2 cellular contexts compared by ENCODE assay signal in genomic region chr16:1999866-2000514, GRCh38.
TF ChIP-seq lines count a peak whose summit lies in the region.

No MANE protein-coding gene starts in this region.

TF ChIP-seq in HEK293, 187 proteins besides CTCF, POLR2A, EP300 and RAD21:
- no peak for TF ChIP-seq TCF7L2 (IDR thresholded peaks at IDR 0.05; ENCODE audit: borderline replicate concordance, low read depth, low read length)
- no peak for TF ChIP-seq WT1 (tag by site-specific recombination; IDR thresholded peaks at IDR 0.05)
- TF ChIP-seq ZNF600 (tag by site-specific recombination; IDR thresholded peaks at IDR 0.05), result no peak
- no peak for TF ChIP-seq OSR2 (tag by site-specific recombination; IDR thresholded peaks at IDR 0.05)
- TF ChIP-seq ZNF202 (tag by site-specific recombination; IDR thresholded peaks at IDR 0.05; ENCODE audit: borderline replicate concordance), result no peak
- TF ChIP-seq SCRT2 (tag by site-specific recombination; IDR thresholded peaks at IDR 0.05), result peak; percentile 83
- TF ChIP-seq HIC1 (tag by site-specific recombination; IDR thresholded peaks at IDR 0.05), result peak; percentile 51; the same call in 1 of the 2 replicates
- TF ChIP-seq SCRT1 (tag by site-specific recombination; IDR thresholded peaks at IDR 0.05; ENCODE audit: borderline replicate concordance), result peak; percentile 59; the same call in 1 of the 2 replicates
- TF ChIP-seq ZFHX2 (tag by site-specific recombination; conservative IDR thresholded peaks at IDR 0.05), result 0 out of 2 replicates have a peak, but pooled peaks have one; percentile 9
- peak; percentile 41 for TF ChIP-seq SP2 (tag by site-specific recombination; IDR thresholded peaks at IDR 0.05)
- TF ChIP-seq EGR2 (tag by site-specific recombination; IDR thresholded peaks at IDR 0.05; ENCODE audit: low read depth), result peak; percentile 23; the same call in 1 of the 2 replicates

TF ChIP-seq in HepG2, 621 proteins besides CTCF, POLR2A, EP300 and RAD21:
- TF ChIP-seq AGO2 (optimal IDR thresholded peaks at IDR 0.05; ENCODE audit: low read depth, low read length) (peak; percentile 31), MED13 (CRISPR knock-in tag; IDR thresholded peaks at IDR 0.05) (no peak)
